14 cellular contexts compared by ENCODE assay signal in genomic region chr2:71358931-71359671, GRCh38. TPM values are rescaled to one million over a fixed set of nuclear protein-coding genes. Genes with fewer than 3 reads are reported as not detected.
DNase-seq lines count a peak whose midpoint lies in the region; ATAC-seq and TF ChIP-seq lines count a peak whose summit lies in the region.
"Had no signal": no experiment of that assay in that cellular context is flagged by ENCODE, and none has a peak within 500 bp of the region (broad histone marks: within the 10 kb centered on the region; RNA-seq: fewer than 3 reads in every experiment).

No MANE protein-coding gene starts in this region.

- H3K4me3 Mint-ChIP-seq in activated T-helper 1 cell treated with anti-CD3 and anti-CD28 coated beads, Interleukin-12 subunit alpha, Interleukin-12 subunit beta, Interleukin-2, Interleukin-4 antibody, amounts not matched to agents 30 ng/mL and 10 ng/mL and 1 ng/mL, durations not matched to agents 14 hours and 24 hours and 36 hours, result no peak overlapping the region
- H3K4me3 Mint-ChIP-seq: CD4-positive, alpha-beta T cell had no signal

- no peaks in the 10 kb centered on the region for H3K9me3 ChIP-seq in AG04450 (ENCODE audit: control insufficient read depth, insufficient read depth, low read length)
- H3K9me3 ChIP-seq in GM23248 (ENCODE audit: low read depth), result no peaks in the 10 kb centered on the region
- no peaks in the 10 kb centered on the region for H3K9me3 ChIP-seq in HAP-1
- H3K9me3 ChIP-seq in SJCRH30 (replicated peaks), result no peaks in the 10 kb centered on the region
- H3K9me3 ChIP-seq: Peyer's patch, right atrium auricular region had no signal

- H3K4me3 ChIP-seq in AG04450 (ENCODE audit: low read depth, low read length) (no peak overlapping the region), GM23248 (no peak overlapping the region), kidney epithelial cell (ENCODE audit: low read depth, low read length) (no peak overlapping the region), HAP-1 (no peak overlapping the region), SJCRH30 (no peak overlapping the region)
- H3K4me3 ChIP-seq: Peyer's patch, right atrium auricular region had no signal

- no peak overlapping the region for H3K9ac ChIP-seq in GM23248

- H3K4me2 ChIP-seq in GM23248 (ENCODE audit: unreplicated experiment), result no peak overlapping the region

- WGBS in GM23248 (ENCODE audit: low coverage in 1 of 2, low lambda C conversion rate in 2 of 2, missing lambda C conversion rate in 2 of 2), 2 experiments, result 62 to 70% methylated on average over 6 of the region's 6 CpGs

- H3K36me3 Mint-ChIP-seq in activated T-helper 1 cell treated with anti-CD3 and anti-CD28 coated beads, Interleukin-12 subunit alpha, Interleukin-12 subunit beta, Interleukin-2, Interleukin-4 antibody, amounts not matched to agents 30 ng/mL and 10 ng/mL and 1 ng/mL, durations not matched to agents 14 hours and 24 hours and 36 hours (ENCODE audit: low read depth), result peaks cover 49% of the 10 kb centered on the region

- H3K27me3 Mint-ChIP-seq in activated T-helper 1 cell treated with anti-CD3 and anti-CD28 coated beads, Interleukin-12 subunit alpha, Interleukin-12 subunit beta, Interleukin-2, Interleukin-4 antibody, amounts not matched to agents 30 ng/mL and 10 ng/mL and 1 ng/mL, durations not matched to agents 14 hours and 24 hours and 36 hours (ENCODE audit: insufficient read depth), result no peaks in the 10 kb centered on the region
- H3K27me3 Mint-ChIP-seq: CD4-positive, alpha-beta T cell had no signal

- H3K27ac Mint-ChIP-seq in activated T-helper 1 cell treated with anti-CD3 and anti-CD28 coated beads, Interleukin-12 subunit alpha, Interleukin-12 subunit beta, Interleukin-2, Interleukin-4 antibody, amounts not matched to agents 30 ng/mL and 10 ng/mL and 1 ng/mL, durations not matched to agents 14 hours and 24 hours and 36 hours, result peak overlapping the region; percentile 14
- H3K27ac Mint-ChIP-seq: CD4-positive, alpha-beta T cell had no signal

- H3K36me3 ChIP-seq in GM23248 (ENCODE audit: low read depth) (peaks cover 63% of the 10 kb centered on the region), kidney epithelial cell (ENCODE audit: control insufficient read depth, insufficient read depth, low read length) (peaks cover 2% of the 10 kb centered on the region), HAP-1 (replicated peaks) (peaks cover 73% of the 10 kb centered on the region), SJCRH30 (peaks cover 78% of the 10 kb centered on the region)

- H3K79me2 ChIP-seq in GM23248 (ENCODE audit: insufficient read depth), result peaks cover 94% of the 10 kb centered on the region

- H3K4me1 Mint-ChIP-seq in activated T-helper 1 cell treated with anti-CD3 and anti-CD28 coated beads, Interleukin-12 subunit alpha, Interleukin-12 subunit beta, Interleukin-2, Interleukin-4 antibody, amounts not matched to agents 30 ng/mL and 10 ng/mL and 1 ng/mL, durations not matched to agents 14 hours and 24 hours and 36 hours (ENCODE audit: low read depth), result peaks cover 27% of the 10 kb centered on the region

- POLR2A ChIA-PET in AG04450 (lab: Yijun Ruan, JAX), result no interaction called here

- H3K4me1 ChIP-seq in GM23248 (ENCODE audit: insufficient read depth), result peaks cover 6% of the 10 kb centered on the region
- no peaks in the 10 kb centered on the region; the same call in 1 of the 2 replicates for H3K4me1 ChIP-seq in HAP-1
- H3K4me1 ChIP-seq in SJCRH30, result no peaks in the 10 kb centered on the region
- H3K4me1 ChIP-seq: Peyer's patch, right atrium auricular region had no signal

- H3K27ac ChIP-seq in AG04450 (ENCODE audit: low read depth, low read length), result no peak overlapping the region
- peak overlapping the region; percentile 35 for H3K27ac ChIP-seq in GM23248
- H3K27ac ChIP-seq in SJCRH30, result no peak overlapping the region
- H3K27ac ChIP-seq: Peyer's patch, right atrium auricular region had no signal

- peaks cover 15% of the 10 kb centered on the region for H4K20me1 ChIP-seq in GM23248 (ENCODE audit: insufficient read depth)

- H3F3A ChIP-seq in GM23248 (ENCODE audit: insufficient read depth), result peaks cover 24% of the 10 kb centered on the region

- CTCF ChIA-PET in AG04450 (lab: Charles Lee), result no interaction called here

- no peak for ATAC-seq in GM21390 (IDR thresholded peaks at IDR 0.05; ENCODE audit: unreplicated experiment)
- ATAC-seq: HCT116 had no signal

- in situ Hi-C loops in GM23248 (cut with MboI), result no loop called here
- in situ Hi-C loops in HAP-1 (cut with MboI; ENCODE audit: low sequenced_read_pairs), result no loop called here

- H3K9me2 ChIP-seq in GM23248 (ENCODE audit: insufficient read depth), result no peaks in the 10 kb centered on the region

- intact Hi-C loops in activated T-helper 1 cell treated with anti-CD3 and anti-CD28 coated beads, Interleukin-12 subunit alpha, Interleukin-12 subunit beta, Interleukin-2, Interleukin-4 antibody, amounts not matched to agents 30 ng/mL and 10 ng/mL and 1 ng/mL, durations not matched to agents 14 hours and 24 hours and 36 hours (cut with micrococcal nuclease), result no loop called here

- no peaks in the 10 kb centered on the region for H3K27me3 ChIP-seq in AG04450 (ENCODE audit: control insufficient read depth, insufficient read depth, low read length)
- no peaks in the 10 kb centered on the region for H3K27me3 ChIP-seq in GM23248 (replicated peaks; ENCODE audit: insufficient read depth)
- H3K27me3 ChIP-seq in kidney epithelial cell (ENCODE audit: control insufficient read depth, insufficient read depth, low read length), result no peaks in the 10 kb centered on the region
- H3K27me3 ChIP-seq in HAP-1 (ENCODE audit: low read depth), result no peaks in the 10 kb centered on the region
- no peaks in the 10 kb centered on the region for H3K27me3 ChIP-seq in SJCRH30
- H3K27me3 ChIP-seq: Peyer's patch, right atrium auricular region had no signal

- TF ChIP-seq CTCF in AG04450 (IDR thresholded peaks at IDR 0.05; ENCODE audit: low read depth, low read length) (no peak), kidney epithelial cell (IDR thresholded peaks at IDR 0.05; ENCODE audit: insufficient read depth, low read length, poor library complexity, severe bottlenecking) (no peak)

- no peaks in the 10 kb centered on the region for H3K9me3 Mint-ChIP-seq in activated T-helper 1 cell treated with anti-CD3 and anti-CD28 coated beads, Interleukin-12 subunit alpha, Interleukin-12 subunit beta, Interleukin-2, Interleukin-4 antibody, amounts not matched to agents 30 ng/mL and 10 ng/mL and 1 ng/mL, durations not matched to agents 14 hours and 24 hours and 36 hours
- H3K9me3 Mint-ChIP-seq: CD4-positive, alpha-beta T cell had no signal

- peak; percentile 2 for DNase-seq in AG04450 (ENCODE audit: low read depth, low spot score)
- DNase-seq in GM23248, result peak; percentile 93
- no peak for DNase-seq in activated T-helper 1 cell treated with anti-CD3 and anti-CD28 coated beads, Interleukin-12 subunit alpha, Interleukin-12 subunit beta, Interleukin-2, Interleukin-4 antibody, amounts not matched to agents 30 ng/mL and 10 ng/mL and 1 ng/mL, durations not matched to agents 14 hours and 24 hours and 36 hours (ENCODE audit: low spot score)
- peak; percentile 4 for DNase-seq in kidney epithelial cell (ENCODE audit: low read depth)
- DNase-seq in NCI-H146 (lab: John Stamatoyannopoulos, UW), result no peak
- DNase-seq in HAP-1 (ENCODE audit: low spot score in 2 of 2), result no peak
- no peak for DNase-seq in SJCRH30
- DNase-seq: activated gamma-delta T cell treated with Interleukin-2 at 50 U/mL for 16 hours; CD4-positive, alpha-beta T cell; NCI-H2171 treated with DMSO at 0.1 percent for 48 hours; Peyer's patch had no signal

- no peak overlapping the region for H2AFZ ChIP-seq in GM23248

RNA-seq across cellular contexts. Expression of gene ZNF638, which starts 27.5 kb away (rescaled TPM):
- 75.3 and 105 TPM in 2 replicates for polyA plus RNA-seq in AG04450 (2011; rRNA removed)
- polyA minus RNA-seq in AG04450 (2011; rRNA and poly(A)+ RNA removed), result 125 and 171 TPM in 2 replicates
- total RNA-seq in GM23248 (2014; rRNA removed; shearing (Covaris generic)), result 75.0 and 83.0 TPM in 2 replicates
- polyA plus RNA-seq in GM23248 (2016; fragmentation: Nextera tagmentation; extraction: Ambion mirVana), result 43.5 and 44.0 TPM in 2 replicates
- total RNA-seq in activated T-helper 1 cell treated with anti-CD3 and anti-CD28 coated beads, Interleukin-12 subunit alpha, Interleukin-12 subunit beta, Interleukin-2, Interleukin-4 antibody, amounts not matched to agents 30 ng/mL and 10 ng/mL and 1 ng/mL, durations not matched to agents 14 hours and 24 hours and 36 hours, result 88.8 and 96.8 TPM in 2 replicates
- total RNA-seq in kidney epithelial cell, result 95.2 and 109 TPM in 2 replicates
- 153 and 197 TPM in 2 replicates for total RNA-seq in SJCRH30 (2014; rRNA removed; shearing (Covaris generic))

Comparison
In these comparisons a context has a peak if more than half of its experiments do, and no peak if none do; other contexts are left out.
1. DNase-seq: peak in AG04450 (single experiment), GM23248 (single experiment) and kidney epithelial cell (single experiment); none in activated T-helper 1 cell treated with anti-CD3 and anti-CD28 coated beads, Interleukin-12 subunit alpha, Interleukin-12 subunit beta, Interleukin-2, Interleukin-4 antibody, amounts not matched to agents 30 ng/mL and 10 ng/mL and 1 ng/mL, durations not matched to agents 14 hours and 24 hours and 36 hours (single experiment), NCI-H146 (single experiment), HAP-1 (0 of 2) and SJCRH30 (0 of 2).